In the genomic region with DNA sequence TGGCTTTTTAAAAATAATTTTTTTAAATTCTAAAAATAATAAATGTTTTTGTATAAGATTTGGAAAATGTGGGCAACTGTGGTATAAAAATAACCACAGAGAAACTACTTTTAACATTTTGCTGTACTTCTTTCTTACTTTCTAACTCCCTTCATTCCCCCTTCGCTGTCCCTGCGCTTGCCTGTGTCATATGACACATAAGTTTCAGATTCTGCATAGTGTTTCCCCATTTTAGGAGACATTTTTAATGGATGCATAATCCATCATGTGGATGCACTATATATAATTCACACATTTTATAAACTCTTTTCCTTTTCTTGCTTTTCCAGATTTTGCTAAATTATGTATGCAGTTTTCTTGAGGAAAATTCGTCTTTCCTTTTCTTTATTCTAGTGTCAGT, we compare ENCODE assay signal across 12 cellular contexts. TPM values are rescaled to one million over a fixed set of nuclear protein-coding genes. Genes with fewer than 3 reads are reported as not detected.
DNase-seq lines count a peak whose midpoint lies in the region; ATAC-seq and TF ChIP-seq lines count a peak whose summit lies in the region.
"Had no signal": no experiment of that assay in that cellular context is flagged by ENCODE, and none has a peak within 500 bp of the region (broad histone marks: within the 10 kb centered on the region; RNA-seq: fewer than 3 reads in every experiment).

No MANE protein-coding gene starts in this region.

- no peak overlapping the region for H2AFZ ChIP-seq in OCI-LY1 (ENCODE audit: low read length)
- no peak overlapping the region for H2AFZ ChIP-seq in smooth muscle cell (ENCODE audit: low read depth)

- H3K4me1 Mint-ChIP-seq in activated T-helper 2 cell treated with anti-CD3 and anti-CD28 coated beads, Interferon-gamma antibody, Interleukin-2, Interleukin-4, amounts not matched to agents 10 μg/mL and 5 μg/mL and 100 μg/mL, durations not matched to agents 14 hours and 24 hours and 36 hours (ENCODE audit: low read depth): peaks cover 10% of the 10 kb centered on the region
- no peaks in the 10 kb centered on the region for H3K4me1 Mint-ChIP-seq in osteocyte (ENCODE audit: unreplicated experiment)

- no peak overlapping the region for H3K4me3 ChIP-seq in BLaER1 treated with 17β-estradiol and CSF1 and Interleukin-3, amounts not matched to agents 10 nM and 100 nM
- peak overlapping the region; percentile 7 for H3K4me3 ChIP-seq in OCI-LY1 (ENCODE audit: low read depth, low read length, poor library complexity, severe bottlenecking)
- no peak overlapping the region for H3K4me3 ChIP-seq in smooth muscle cell
- H3K4me3 ChIP-seq: ascending aorta, pancreas had no signal

- H3K4me1 ChIP-seq in BLaER1 treated with 17β-estradiol and CSF1 and Interleukin-3, amounts not matched to agents 10 nM and 100 nM: peaks cover 35 to 64% (median 46%) of the 10 kb centered on the region in 10 experiments
- H3K4me1 ChIP-seq in OCI-LY1 (ENCODE audit: insufficient read depth, low read length, severe bottlenecking): peaks cover 34% of the 10 kb centered on the region
- no peaks in the 10 kb centered on the region for H3K4me1 ChIP-seq in smooth muscle cell (ENCODE audit: low read depth)
- H3K4me1 ChIP-seq: ascending aorta had no signal

- no peak overlapping the region for H3K4me3 Mint-ChIP-seq in activated T-helper 2 cell treated with anti-CD3 and anti-CD28 coated beads, Interferon-gamma antibody, Interleukin-2, Interleukin-4, amounts not matched to agents 10 μg/mL and 5 μg/mL and 100 μg/mL, durations not matched to agents 14 hours and 24 hours and 36 hours (ENCODE audit: low read depth)
- H3K4me3 Mint-ChIP-seq in osteocyte (ENCODE audit: unreplicated experiment): no peak overlapping the region

- H3K27me3 ChIP-seq in BLaER1 treated with 17β-estradiol and CSF1 and Interleukin-3, amounts not matched to agents 10 nM and 100 nM: no peaks in the 10 kb centered on the region
- no peaks in the 10 kb centered on the region for H3K27me3 ChIP-seq in OCI-LY1 (ENCODE audit: insufficient read depth, low read length)
- H3K27me3 ChIP-seq in smooth muscle cell (ENCODE audit: low read depth): no peaks in the 10 kb centered on the region
- H3K27me3 ChIP-seq: ascending aorta, pancreas had no signal

- intact Hi-C loops in activated T-helper 2 cell treated with anti-CD3 and anti-CD28 coated beads, Interferon-gamma antibody, Interleukin-2, Interleukin-4, amounts not matched to agents 10 μg/mL and 5 μg/mL and 100 μg/mL, durations not matched to agents 14 hours and 24 hours and 36 hours (cut with micrococcal nuclease): loop anchor here (2.0 kb wide), 1 partner anchor 15 kb away; a partner anchor contains a TSS

- TF ChIP-seq CTCF in OCI-LY1 (IDR thresholded peaks at IDR 0.05; ENCODE audit: low read length): no peak
- no peak for TF ChIP-seq CTCF in smooth muscle cell (IDR thresholded peaks at IDR 0.05; ENCODE audit: borderline replicate concordance, insufficient read depth, poor library complexity, severe bottlenecking)
- no peak for TF ChIP-seq CTCF in osteocyte (IDR thresholded peaks at IDR 0.05)

- peaks cover 0 to 17% (median 9%) of the 10 kb centered on the region in 11 experiments; a peak in 8 of 22 replicates for H3K36me3 ChIP-seq in BLaER1 treated with 17β-estradiol and CSF1 and Interleukin-3, amounts not matched to agents 10 nM and 100 nM
- no peaks in the 10 kb centered on the region; the same call in 1 of the 2 replicates for H3K36me3 ChIP-seq in OCI-LY1 (ENCODE audit: insufficient read depth, low read length)
- no peaks in the 10 kb centered on the region for H3K36me3 ChIP-seq in smooth muscle cell (ENCODE audit: low read depth)
- H3K36me3 ChIP-seq: pancreas had no signal

- no peaks in the 10 kb centered on the region for H3K27me3 Mint-ChIP-seq in activated T-helper 2 cell treated with anti-CD3 and anti-CD28 coated beads, Interferon-gamma antibody, Interleukin-2, Interleukin-4, amounts not matched to agents 10 μg/mL and 5 μg/mL and 100 μg/mL, durations not matched to agents 14 hours and 24 hours and 36 hours (ENCODE audit: low read depth)
- no peaks in the 10 kb centered on the region for H3K27me3 Mint-ChIP-seq in osteocyte (ENCODE audit: unreplicated experiment)

- H3K79me2 ChIP-seq in OCI-LY1 (ENCODE audit: insufficient read depth, low read length): peaks cover 27% of the 10 kb centered on the region; the same call in 1 of the 2 replicates
- H3K79me2 ChIP-seq in smooth muscle cell (ENCODE audit: low read depth): no peaks in the 10 kb centered on the region

- 92% methylated on average over 3 of the region's 3 CpGs for WGBS in smooth muscle cell (ENCODE audit: low lambda C conversion rate)

- no peak overlapping the region for H3K27ac Mint-ChIP-seq in activated T-helper 2 cell treated with anti-CD3 and anti-CD28 coated beads, Interferon-gamma antibody, Interleukin-2, Interleukin-4, amounts not matched to agents 10 μg/mL and 5 μg/mL and 100 μg/mL, durations not matched to agents 14 hours and 24 hours and 36 hours
- H3K27ac Mint-ChIP-seq in osteocyte (ENCODE audit: unreplicated experiment): no peak overlapping the region

- no peaks in the 10 kb centered on the region; a peak in 1 of 22 replicates for H4K20me1 ChIP-seq in BLaER1 treated with 17β-estradiol and CSF1 and Interleukin-3, amounts not matched to agents 10 nM and 100 nM
- no peaks in the 10 kb centered on the region for H4K20me1 ChIP-seq in OCI-LY1 (ENCODE audit: insufficient read depth, low read length)
- H4K20me1 ChIP-seq in smooth muscle cell (ENCODE audit: low read depth): peaks cover 18% of the 10 kb centered on the region

- no peaks in the 10 kb centered on the region for H3K9me2 ChIP-seq in OCI-LY1 (ENCODE audit: low read depth, low read length)

- peak overlapping the region; percentile 46 to 95 (median 82); a peak in 18 of 22 replicates for H3K4me2 ChIP-seq in BLaER1 treated with 17β-estradiol and CSF1 and Interleukin-3, amounts not matched to agents 10 nM and 100 nM
- H3K4me2 ChIP-seq in OCI-LY1 (ENCODE audit: low read length): peak overlapping the region; percentile 63
- no peak overlapping the region for H3K4me2 ChIP-seq in smooth muscle cell

- peaks cover 3% of the 10 kb centered on the region for H3K36me3 Mint-ChIP-seq in activated T-helper 2 cell treated with anti-CD3 and anti-CD28 coated beads, Interferon-gamma antibody, Interleukin-2, Interleukin-4, amounts not matched to agents 10 μg/mL and 5 μg/mL and 100 μg/mL, durations not matched to agents 14 hours and 24 hours and 36 hours (ENCODE audit: low read depth)
- peaks cover 3% of the 10 kb centered on the region for H3K36me3 Mint-ChIP-seq in osteocyte (ENCODE audit: unreplicated experiment)

- peak; percentile 49 for ATAC-seq in GM19452 (IDR thresholded peaks at IDR 0.05; ENCODE audit: unreplicated experiment)
- peak; percentile 47 for ATAC-seq in HG03064 (IDR thresholded peaks at IDR 0.05; ENCODE audit: low read depth, unreplicated experiment)

- H3K9ac ChIP-seq in BLaER1 treated with 17β-estradiol and CSF1 and Interleukin-3, amounts not matched to agents 10 nM and 100 nM: no peak overlapping the region
- H3K9ac ChIP-seq in OCI-LY1 (ENCODE audit: low read length) (no peak overlapping the region), smooth muscle cell (ENCODE audit: low read depth) (no peak overlapping the region)

- H3K9me3 Mint-ChIP-seq in activated T-helper 2 cell treated with anti-CD3 and anti-CD28 coated beads, Interferon-gamma antibody, Interleukin-2, Interleukin-4, amounts not matched to agents 10 μg/mL and 5 μg/mL and 100 μg/mL, durations not matched to agents 14 hours and 24 hours and 36 hours: no peaks in the 10 kb centered on the region
- H3K9me3 Mint-ChIP-seq in osteocyte (ENCODE audit: unreplicated experiment): no peaks in the 10 kb centered on the region

- H3K27ac ChIP-seq in BLaER1 treated with 17β-estradiol and CSF1 and Interleukin-3, amounts not matched to agents 10 nM and 100 nM: peak overlapping the region in 10 of 11 experiments; percentile 14 to 83 (median 76); a peak in 16 of 22 replicates
- H3K27ac ChIP-seq in OCI-LY1 (ENCODE audit: low read depth, low read length, poor library complexity, severe bottlenecking): peak overlapping the region; percentile 77
- H3K27ac ChIP-seq in smooth muscle cell (ENCODE audit: low read depth): no peak overlapping the region
- H3K27ac ChIP-seq: ascending aorta, epithelial cell of prostate, pancreas had no signal

- no peak for DNase-seq in smooth muscle cell (lab: John Stamatoyannopoulos, UW; ENCODE audit: unreplicated experiment)
- DNase-seq in activated T-helper 2 cell treated with anti-CD3 and anti-CD28 coated beads, Interferon-gamma antibody, Interleukin-2, Interleukin-4, amounts not matched to agents 10 μg/mL and 5 μg/mL and 100 μg/mL, durations not matched to agents 14 hours and 24 hours and 36 hours (ENCODE audit: low spot score): no peak
- DNase-seq in hippocampal formation (lab: John Stamatoyannopoulos, UW): no peak
- DNase-seq in osteocyte (ENCODE audit: extremely low spot score, unreplicated experiment): no peak
- DNase-seq: NCI-H187, pancreas had no signal

- peaks cover 10% of the 10 kb centered on the region for H3F3A ChIP-seq in OCI-LY1 (ENCODE audit: insufficient read depth, low read length)
- no peaks in the 10 kb centered on the region for H3F3A ChIP-seq in smooth muscle cell (ENCODE audit: low read depth)

- no peaks in the 10 kb centered on the region for H3K9me3 ChIP-seq in BLaER1 treated with 17β-estradiol and CSF1 and Interleukin-3, amounts not matched to agents 10 nM and 100 nM (replicated peaks in 1 of 11)
- H3K9me3 ChIP-seq in OCI-LY1 (ENCODE audit: low read length) (no peaks in the 10 kb centered on the region), smooth muscle cell (replicated peaks; ENCODE audit: low read depth) (no peaks in the 10 kb centered on the region)
- H3K9me3 ChIP-seq: ascending aorta, pancreas had no signal

RNA-seq across cellular contexts. Expression of a gene that starts 16.3 kb away (rescaled TPM):
- total RNA-seq in smooth muscle cell: 13.4 and 13.5 TPM in 2 replicates
- 7.0 and 11.5 TPM in 2 replicates for polyA plus RNA-seq in smooth muscle cell
- 8.2 and 10.1 TPM in 2 replicates for total RNA-seq in activated T-helper 2 cell treated with anti-CD3 and anti-CD28 coated beads, Interferon-gamma antibody, Interleukin-2, Interleukin-4, amounts not matched to agents 10 μg/mL and 5 μg/mL and 100 μg/mL, durations not matched to agents 14 hours and 24 hours and 36 hours
- total RNA-seq in osteocyte: 6.6 and 10.5 TPM in 2 replicates
